8 cellular contexts compared by ENCODE assay signal in genomic region chr19:41322451-41322850, GRCh38. TPM values are rescaled to one million over a fixed set of nuclear protein-coding genes. Genes with fewer than 3 reads are reported as not detected.
DNase-seq lines count a peak whose midpoint lies in the region; ATAC-seq and TF ChIP-seq lines count a peak whose summit lies in the region.
"Had no signal": no experiment of that assay in that cellular context is flagged by ENCODE, and none has a peak within 500 bp of the region (broad histone marks: within the 10 kb centered on the region; RNA-seq: fewer than 3 reads in every experiment).

No MANE protein-coding gene starts in this region.

- H3K9me3 ChIP-seq in IMR-90 (ENCODE audit: control insufficient read depth, insufficient read depth, low read length) (no peaks in the 10 kb centered on the region), trophoblast cell (ENCODE audit: insufficient read depth, low read depth, low read length) (no peaks in the 10 kb centered on the region)
- H3K9me3 ChIP-seq: pancreas had no signal

- H3K79me2 ChIP-seq in trophoblast cell (ENCODE audit: control insufficient read depth, insufficient read depth, low read length, poor library complexity), result peaks cover 19% of the 10 kb centered on the region

- peaks cover 66% of the 10 kb centered on the region for H4K20me1 ChIP-seq in IMR-90 (ENCODE audit: insufficient read depth, low read length)

- no peaks in the 10 kb centered on the region for H3K9me3 Mint-ChIP-seq in central memory CD8-positive, alpha-beta T cell

- peaks cover 71% of the 10 kb centered on the region for H3K36me3 Mint-ChIP-seq in central memory CD8-positive, alpha-beta T cell (ENCODE audit: insufficient read depth)

- H2BK20ac ChIP-seq in IMR-90 (ENCODE audit: low read depth, low read length), result peak overlapping the region; percentile 54

- no peaks in the 10 kb centered on the region for H3K27me3 ChIP-seq in IMR-90 (ENCODE audit: control insufficient read depth, insufficient read depth, low read length)
- no peaks in the 10 kb centered on the region for H3K27me3 ChIP-seq in trophoblast cell (ENCODE audit: insufficient read depth, low read length)
- H3K27me3 ChIP-seq: pancreas had no signal

- H2BK120ac ChIP-seq in IMR-90 (ENCODE audit: low read depth, low read length), result peak overlapping the region; percentile 88
- H2BK120ac ChIP-seq in trophoblast cell (ENCODE audit: insufficient read depth, low read length, poor library complexity), result peak overlapping the region; percentile 97

- no peak for ATAC-seq in IMR-90 (ENCODE audit: low read depth)
- ATAC-seq in central memory CD8-positive, alpha-beta T cell (replicated peaks; ENCODE audit: extremely low read depth, poor library complexity, severe bottlenecking), result no peak
- ATAC-seq in GM21367 (IDR thresholded peaks at IDR 0.05; ENCODE audit: unreplicated experiment), result no peak
- no peak for ATAC-seq in left lobe of liver

- intact Hi-C loops in IMR-90 (cut with micrococcal nuclease), result no loop called here

- H3K18ac ChIP-seq in IMR-90 (ENCODE audit: low read depth, low read length) (peak overlapping the region; percentile 74), trophoblast cell (ENCODE audit: low read length) (peak overlapping the region; percentile 97)

- no peak overlapping the region for H2AFZ ChIP-seq in IMR-90 (replicated peaks; ENCODE audit: low read length, poor library complexity)
- peak overlapping the region; percentile 52 for H2AFZ ChIP-seq in trophoblast cell (ENCODE audit: insufficient read depth, low read length, poor library complexity)

- peak overlapping the region; percentile 57 for H4K12ac ChIP-seq in trophoblast cell (ENCODE audit: low read depth, low read length)

- H4K8ac ChIP-seq in IMR-90 (ENCODE audit: low read depth in 2 of 2, low read length in 2 of 2) (peak overlapping the region; percentile 70 to 72), trophoblast cell (ENCODE audit: low read depth, low read length) (peak overlapping the region; percentile 85)

- H3K4me3 Mint-ChIP-seq in central memory CD8-positive, alpha-beta T cell, result peak overlapping the region; percentile 3

- H2BK12ac ChIP-seq in trophoblast cell (ENCODE audit: low read length), result peak overlapping the region; percentile 97

- peaks cover 38% of the 10 kb centered on the region for H3K36me3 ChIP-seq in IMR-90 (ENCODE audit: control insufficient read depth, insufficient read depth, low read length)
- peaks cover 37 to 41% of the 10 kb centered on the region in 2 experiments for H3K36me3 ChIP-seq in trophoblast cell (ENCODE audit: control insufficient read depth in 1 of 2, insufficient read depth in 2 of 2, low read length in 2 of 2)

- H3K27ac Mint-ChIP-seq in central memory CD8-positive, alpha-beta T cell (ENCODE audit: low read depth), result peak overlapping the region; percentile 96

- WGBS in IMR-90 (ENCODE audit: extremely low coverage in 2 of 2, insufficient read length in 1 of 2), 2 experiments, result 100% methylated on average over 1 of the region's 11 CpGs; no CpG with 5 or more reads in 1 of the 2 experiments
- WGBS in trophoblast cell (ENCODE audit: extremely low coverage, insufficient coverage, insufficient read length), result no CpG with 5 or more reads among the region's 11 CpGs

- peak overlapping the region; percentile 92 for H2AK9ac ChIP-seq in IMR-90 (replicated peaks; ENCODE audit: low read depth, low read length, poor library complexity)

- H3K79me1 ChIP-seq in IMR-90 (ENCODE audit: low read depth in 1 of 2, low read length in 2 of 2) (peaks cover 14 to 72% of the 10 kb centered on the region in 2 experiments), trophoblast cell (ENCODE audit: low read length) (peaks cover 61% of the 10 kb centered on the region)

- H2BK15ac ChIP-seq in IMR-90 (ENCODE audit: low read depth, low read length), result peak overlapping the region; percentile 89; the same call in 2 of the 3 replicates

- in situ Hi-C loops in IMR-90 (cut with MboI; ENCODE audit: low sequenced_read_pairs), result no loop called here

- H4K91ac ChIP-seq in IMR-90 (ENCODE audit: insufficient read depth, low read depth, low read length), result peak overlapping the region; percentile 78
- peak overlapping the region; percentile 99 for H4K91ac ChIP-seq in trophoblast cell (ENCODE audit: low read depth, low read length)

- H3K27ac ChIP-seq in IMR-90 (ENCODE audit: insufficient read depth, low read length) (peak overlapping the region; percentile 93), trophoblast cell (ENCODE audit: low read depth, low read length) (peak overlapping the region; percentile 99)

- H3K14ac ChIP-seq in IMR-90 (replicated peaks; ENCODE audit: low read depth, low read length) (peak overlapping the region; percentile 43), trophoblast cell (ENCODE audit: low read length) (peak overlapping the region; percentile 96)

- peaks cover 31% of the 10 kb centered on the region for H3K9me1 ChIP-seq in IMR-90 (ENCODE audit: insufficient read depth, low read length)

- POLR2A ChIA-PET in IMR-90 (lab: Charles Lee; ENCODE audit: unreplicated experiment), result interaction anchor here (0.9 kb wide), 1 partner anchor 30 kb away, joined by 3 read pairs; no protein-coding TSS in a partner anchor

- CTCF ChIA-PET in IMR-90 (lab: Yijun Ruan, JAX), result interaction anchor here (0.6 to 1.4 kb wide), 4 partner anchors 12 to 114 kb away, joined by 3 to 5 read pairs (median 4); no protein-coding TSS in a partner anchor

- H3K4me3 ChIP-seq in IMR-90 (ENCODE audit: insufficient read depth, low read depth, low read length), result no peak overlapping the region
- H3K4me3 ChIP-seq in trophoblast cell (ENCODE audit: low read depth, low read length), result no peak overlapping the region
- H3K4me3 ChIP-seq: pancreas had no signal

- peaks cover 40% of the 10 kb centered on the region for H3K4me1 Mint-ChIP-seq in central memory CD8-positive, alpha-beta T cell

- H3K9ac ChIP-seq in IMR-90 (ENCODE audit: low read depth, low read length) (peak overlapping the region; percentile 51), trophoblast cell (ENCODE audit: low read length) (no peak overlapping the region)

- BruUV-seq in IMR-90 (replicated peaks; lab: Mats Ljungman, UMichigan), result no TSS peak

- H4K5ac ChIP-seq in IMR-90 (ENCODE audit: low read depth, low read length), result peak overlapping the region; percentile 46

- H2BK5ac ChIP-seq in IMR-90 (ENCODE audit: low read depth, low read length, poor library complexity, severe bottlenecking) (peak overlapping the region; percentile 88), trophoblast cell (ENCODE audit: low read depth, low read length, poor library complexity) (peak overlapping the region; percentile 98)

- H3K23ac ChIP-seq in IMR-90 (ENCODE audit: low read depth, low read length) (peak overlapping the region; percentile 43), trophoblast cell (ENCODE audit: low read length) (no peak overlapping the region)

- TF ChIP-seq RAD21 in IMR-90 (IDR thresholded peaks at IDR 0.05; ENCODE audit: low read length), result no peak

- H3K4ac ChIP-seq in IMR-90 (ENCODE audit: low read depth, low read length), result peak overlapping the region; percentile 89
- H3K4ac ChIP-seq in trophoblast cell (ENCODE audit: low read depth, low read length), result peak overlapping the region; percentile 94

- peaks cover 49% of the 10 kb centered on the region for H3K4me1 ChIP-seq in IMR-90 (ENCODE audit: control insufficient read depth, insufficient read depth, low read length)
- peaks cover 64 to 76% of the 10 kb centered on the region in 2 experiments for H3K4me1 ChIP-seq in trophoblast cell (ENCODE audit: control insufficient read depth in 1 of 2, insufficient read depth in 2 of 2, low read length in 2 of 2)

- H2AK5ac ChIP-seq in IMR-90 (ENCODE audit: low read depth, low read length) (peak overlapping the region; percentile 98), trophoblast cell (ENCODE audit: low read length) (peak overlapping the region; percentile 97)

- no peak; the same call in 1 of the 2 replicates for TF ChIP-seq POLR2A in IMR-90 (IDR thresholded peaks at IDR 0.05; ENCODE audit: low read depth, low read length)

- dilution Hi-C loops in IMR-90 (cut with HindIII; ENCODE audit: low sequenced_read_pairs, unreplicated experiment), result no loop called here

- no peak for TF ChIP-seq CTCF in IMR-90 (conservative IDR thresholded peaks at IDR 0.05; ENCODE audit: low read depth, low read length)

- H3K56ac ChIP-seq in IMR-90 (ENCODE audit: extremely low read depth, insufficient read depth, low read length), result peak overlapping the region; percentile 90

- no peaks in the 10 kb centered on the region for H3K27me3 Mint-ChIP-seq in central memory CD8-positive, alpha-beta T cell

- no peak for DNase-seq in IMR-90
- no peak for DNase-seq in central memory CD8-positive, alpha-beta T cell (ENCODE audit: low spot score in 2 of 2)
- no peak for DNase-seq in trophoblast cell
- no peak for DNase-seq in activated CD4-positive, CD25-positive, alpha-beta regulatory T cell treated with anti-CD3 and anti-CD28 coated beads, Interleukin-2, amount 50 U/mL, for 72 hours
- DNase-seq in left lobe of liver (ENCODE audit: low spot score), result no peak
- DNase-seq: T-helper 9 cell had no signal

- peak overlapping the region; percentile 36 for H3K4me2 ChIP-seq in IMR-90 (ENCODE audit: low read depth, low read length)
- peak overlapping the region; percentile 9 for H3K4me2 ChIP-seq in trophoblast cell (ENCODE audit: low read length)

RNA-seq across cellular contexts. Expression of gene CCDC97, which starts 12.5 kb away (rescaled TPM):
- total RNA-seq in IMR-90 (2012; rRNA removed) (4.1 and 5.8 TPM in 2 replicates), left lobe of liver (9.0 TPM)
- 11.0 and 11.9 TPM in 2 replicates for polyA plus RNA-seq in IMR-90 (2012; rRNA removed)
- polyA plus RNA-seq in IMR-90 (2012; cell fraction: cytosol; rRNA removed), result 8.9 and 11.5 TPM in 2 replicates
- polyA plus RNA-seq in IMR-90 (2012; cell fraction: nucleus; rRNA removed; ENCODE audit: low replicate concordance), result 14.3 and 15.7 TPM in 2 replicates
- 24.7 and 26.3 TPM in 2 replicates for polyA plus RNA-seq in trophoblast cell (2013)

RNA-seq across cellular contexts. Expression of gene TGFB1, which starts 31.3 kb away (rescaled TPM):
- total RNA-seq in IMR-90 (2012; rRNA removed) (3.2 and 3.9 TPM in 2 replicates), left lobe of liver (7.9 TPM)
- 26.7 and 27.8 TPM in 2 replicates for polyA plus RNA-seq in IMR-90 (2012; rRNA removed)
- 26.6 and 36.6 TPM in 2 replicates for polyA plus RNA-seq in IMR-90 (2012; cell fraction: cytosol; rRNA removed)
- polyA plus RNA-seq in IMR-90 (2012; cell fraction: nucleus; rRNA removed; ENCODE audit: low replicate concordance), result 47.5 and 90.5 TPM in 2 replicates
- polyA plus RNA-seq in trophoblast cell (2013), result 140 and 142 TPM in 2 replicates

RNA-seq across cellular contexts. Expression of gene B9D2, which starts 41.5 kb away (rescaled TPM):
- total RNA-seq in IMR-90 (2012; rRNA removed) (4.7 and 6.1 TPM in 2 replicates), left lobe of liver (2.1 TPM)
- 9.7 and 11.5 TPM in 2 replicates for polyA plus RNA-seq in IMR-90 (2012; rRNA removed)
- 10.3 and 13.1 TPM in 2 replicates for polyA plus RNA-seq in IMR-90 (2012; cell fraction: cytosol; rRNA removed)
- polyA plus RNA-seq in IMR-90 (2012; cell fraction: nucleus; rRNA removed; ENCODE audit: low replicate concordance), result 4.0 and 7.2 TPM in 2 replicates
- 3.2 TPM in 2 replicates for polyA plus RNA-seq in trophoblast cell (2013)

RNA-seq across cellular contexts. Expression of gene TMEM91, which starts 53.9 kb away (rescaled TPM):
- total RNA-seq in IMR-90 (2012; rRNA removed) (1.4 and 1.9 TPM in 2 replicates), left lobe of liver (3.1 TPM)
- polyA plus RNA-seq in IMR-90 (2012; rRNA removed), result 4.8 and 5.5 TPM in 2 replicates
- 4.8 and 7.3 TPM in 2 replicates for polyA plus RNA-seq in IMR-90 (2012; cell fraction: cytosol; rRNA removed)
- 28.2 and 31.9 TPM in 2 replicates for polyA plus RNA-seq in IMR-90 (2012; cell fraction: nucleus; rRNA removed; ENCODE audit: low replicate concordance)
- polyA plus RNA-seq in trophoblast cell (2013), result 2.8 and 3.3 TPM in 2 replicates

RNA-seq across cellular contexts. Expression of gene HNRNPUL1, which starts 58.3 kb away (rescaled TPM):
- total RNA-seq in IMR-90 (2012; rRNA removed) (50.7 and 56.1 TPM in 2 replicates), left lobe of liver (62.4 TPM)
- polyA plus RNA-seq in IMR-90 (2012; rRNA removed), result 67.3 and 68.1 TPM in 2 replicates
- polyA plus RNA-seq in IMR-90 (2012; cell fraction: cytosol; rRNA removed), result 51.7 and 53.7 TPM in 2 replicates
- 65.4 and 102 TPM in 2 replicates for polyA plus RNA-seq in IMR-90 (2012; cell fraction: nucleus; rRNA removed; ENCODE audit: low replicate concordance)
- polyA plus RNA-seq in trophoblast cell (2013), result 233 and 238 TPM in 2 replicates
